Comparison of ENCODE assay signal across 1 cellular context in genomic region chr22:31650391-31650790, GRCh38.
TF ChIP-seq lines count a peak whose summit lies in the region.

No MANE protein-coding gene starts in this region.

TF ChIP-seq in GM12878, 131 proteins besides CTCF, POLR2A, EP300 and RAD21 (continued from another document):
- no peak for TF ChIP-seq ZZZ3 (IDR thresholded peaks at IDR 0.05; ENCODE audit: control insufficient read depth, insufficient read length, low read depth)
- no peak for TF ChIP-seq SP1 (IDR thresholded peaks at IDR 0.05; ENCODE audit: low read depth, low read length)
- no peak for TF ChIP-seq BHLHE40 (IDR thresholded peaks at IDR 0.05; ENCODE audit: borderline replicate concordance in 1 of 2, low read depth in 2 of 2, low read length in 1 of 2)
- TF ChIP-seq NFIC (IDR thresholded peaks at IDR 0.05; ENCODE audit: low read depth, low read length) = peak; percentile 56; the same call in 1 of the 2 replicates
- peak; percentile 51 for TF ChIP-seq ATF7 (IDR thresholded peaks at IDR 0.05; ENCODE audit: low read depth)
- peak in 1 of 2 experiments; percentile 49; a peak in 1 of 4 replicates for TF ChIP-seq CEBPB (IDR thresholded peaks at IDR 0.05; ENCODE audit: borderline replicate concordance in 1 of 2, low read depth in 2 of 2, low read length in 2 of 2)
